In the genomic region with DNA sequence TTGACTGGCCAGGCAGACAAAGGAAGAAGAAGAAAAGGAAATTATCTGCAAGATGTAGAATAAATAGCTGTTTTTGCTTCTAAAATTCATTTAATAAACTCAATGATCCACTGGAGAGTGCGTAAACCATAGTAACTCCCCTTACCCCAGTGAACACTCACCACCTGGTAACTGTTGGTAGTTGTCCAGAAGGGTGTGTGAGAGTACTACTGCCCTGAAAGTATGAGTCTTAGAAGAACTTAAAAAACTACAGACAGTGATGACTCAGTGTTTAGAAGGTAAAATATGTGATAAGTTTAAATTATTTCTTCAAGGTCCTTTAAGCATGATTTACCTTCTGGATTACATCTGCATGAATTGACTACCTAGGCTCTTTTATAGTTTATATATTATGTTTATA, we compare ENCODE assay signal across 16 cellular contexts. TPM values are rescaled to one million over a fixed set of nuclear protein-coding genes. Genes with fewer than 3 reads are reported as not detected.
DNase-seq lines count a peak whose midpoint lies in the region; ATAC-seq and TF ChIP-seq lines count a peak whose summit lies in the region.
"Had no signal": no experiment of that assay in that cellular context is flagged by ENCODE, and none has a peak within 500 bp of the region (broad histone marks: within the 10 kb centered on the region; RNA-seq: fewer than 3 reads in every experiment).

No MANE protein-coding gene starts in this region.

- TF ChIP-seq EP300 in gastroesophageal sphincter (IDR thresholded peaks at IDR 0.05): no peak

- H3K27ac ChIP-seq in gastroesophageal sphincter: no peak overlapping the region
- H3K27ac ChIP-seq: C4-2B, psoas muscle had no signal

- H3K9me3 ChIP-seq in adipocyte (ENCODE audit: control insufficient read depth, low read length) (no peaks in the 10 kb centered on the region), gastroesophageal sphincter (peaks cover 0 to 23% (median 0%) of the 10 kb centered on the region in 3 donors)
- H3K9me3 ChIP-seq: mucosa of descending colon, psoas muscle had no signal

- H3K27me3 ChIP-seq in adipocyte (replicated peaks; ENCODE audit: control insufficient read depth, insufficient read depth, low read length): no peaks in the 10 kb centered on the region
- no peaks in the 10 kb centered on the region for H3K27me3 ChIP-seq in gastroesophageal sphincter

- no peaks in the 10 kb centered on the region for H3K36me3 ChIP-seq in adipocyte (ENCODE audit: control insufficient read depth, insufficient read depth, low read length, severe bottlenecking)
- H3K36me3 ChIP-seq in gastroesophageal sphincter: no peaks in the 10 kb centered on the region

- DNase-seq in ELR (ENCODE audit: low read depth) (peak; percentile 73), LoVo (ENCODE audit: low spot score) (peak; percentile 25), adipocyte (ENCODE audit: low read depth) (peak; percentile 27), kidney tubule cell (ENCODE audit: low spot score) (peak; percentile 66)
- no peak for DNase-seq in activated T-cell treated with anti-CD3 and anti-CD28 coated beads, Interleukin-2, amount 50 U/mL, for 48 hours
- DNase-seq: activated CD4-positive, alpha-beta T cell treated with anti-CD3 and anti-CD28 coated beads, Interleukin-2, amount 10 ng/mL, durations not matched to agents 24 days and 14 days; activated effector memory CD4-positive, alpha-beta T cell treated with Interleukin-2 at 50 U/mL for 16 hours; cerebellar nuclear complex; mucosa of descending colon; NCI-H187; psoas muscle; stimulated activated naive CD8-positive, alpha-beta T cell treated with anti-CD3 and anti-CD28 coated beads, Interleukin-15, Interleukin-2, amounts not matched to agents 100 U/mL and 50 U/mL, for 24 hours had no signal

- WGBS in gastroesophageal sphincter (ENCODE audit: low coverage in 1 of 2), 2 donors: 76 to 93% methylated on average over 1 of the region's 1 CpG

- H3K4me3 ChIP-seq in adipocyte (ENCODE audit: low read length): no peak overlapping the region
- no peak overlapping the region for H3K4me3 ChIP-seq in gastroesophageal sphincter
- H3K4me3 ChIP-seq: mucosa of descending colon, psoas muscle had no signal

- H3K9ac ChIP-seq in adipocyte (ENCODE audit: low read length): no peak overlapping the region

- TF ChIP-seq POLR2A in gastroesophageal sphincter (IDR thresholded peaks at IDR 0.05): no peak

- no peak for ATAC-seq in HG03439 (IDR thresholded peaks at IDR 0.05; ENCODE audit: unreplicated experiment)
- no peak for ATAC-seq in GM21390 (IDR thresholded peaks at IDR 0.05; ENCODE audit: unreplicated experiment)
- ATAC-seq in gastroesophageal sphincter: no peak
- ATAC-seq: psoas muscle; stimulated activated naive CD8-positive, alpha-beta T cell treated with anti-CD3 and anti-CD28 coated beads, Interleukin-15, Interleukin-2, amounts not matched to agents 100 U/mL and 50 U/mL, for 24 hours had no signal

- no peak for TF ChIP-seq CTCF in gastroesophageal sphincter (IDR thresholded peaks at IDR 0.05)

- H3K4me1 ChIP-seq in adipocyte (ENCODE audit: control insufficient read depth, insufficient read depth, low read length): peaks cover 13% of the 10 kb centered on the region
- peaks cover 0 to 18% (median 0%) of the 10 kb centered on the region in 3 donors for H3K4me1 ChIP-seq in gastroesophageal sphincter
- H3K4me1 ChIP-seq: psoas muscle had no signal

RNA-seq across cellular contexts. Expression of a gene that starts 53.0 kb away (rescaled TPM):
- 10 to 100 TPM; 24.6 to 61.6 (median 33.0) TPM for total RNA-seq in gastroesophageal sphincter

Comparison
In these comparisons a context has a peak if more than half of its experiments do, and no peak if none do; other contexts are left out.
1. DNase-seq: peak in ELR (single experiment), LoVo (single experiment), adipocyte (single experiment) and kidney tubule cell (single experiment); none in activated T-cell treated with anti-CD3 and anti-CD28 coated beads, Interleukin-2, amount 50 U/mL, for 48 hours (0 of 2).